In the genomic region with DNA sequence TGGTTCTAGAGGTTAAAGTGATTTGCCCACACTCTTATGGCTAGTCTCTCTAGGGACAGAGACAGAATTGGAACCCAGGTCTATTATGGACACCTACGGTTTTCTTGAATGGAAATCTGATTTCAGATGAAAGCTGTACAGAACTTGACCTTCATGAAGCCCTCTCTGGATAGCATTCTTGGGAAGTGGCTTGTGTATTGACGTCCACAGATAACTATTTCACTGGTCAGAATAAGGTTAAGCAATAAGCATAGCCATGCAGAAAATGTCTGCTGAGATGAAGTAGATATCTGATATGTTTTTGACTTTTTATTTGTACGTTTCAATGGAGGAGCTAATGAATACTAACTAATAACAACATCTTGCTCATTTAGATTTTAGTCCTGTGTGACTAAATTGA, we compare ENCODE assay signal across 10 cellular contexts. TPM values are rescaled to one million over a fixed set of nuclear protein-coding genes. Genes with fewer than 3 reads are reported as not detected.
A peak's percentile ranks its signal among the peaks of the same experiment; 100 is the strongest.
DNase-seq lines count a peak whose midpoint lies in the region; ATAC-seq and TF ChIP-seq lines count a peak whose summit lies in the region.
"Had no signal": no experiment of that assay in that cellular context is flagged by ENCODE, and none has a peak within 500 bp of the region (broad histone marks: within the 10 kb centered on the region; RNA-seq: fewer than 3 reads in every experiment).

No MANE protein-coding gene starts in this region.

- TF ChIP-seq POLR2A in gastroesophageal sphincter (IDR thresholded peaks at IDR 0.05), result no peak
- no peak for TF ChIP-seq POLR2A in sigmoid colon (IDR thresholded peaks at IDR 0.05)

- H3K4me2 ChIP-seq in GM23338, result peak overlapping the region; percentile 94

- H3K4me1 ChIP-seq in GM23338 (ENCODE audit: insufficient read depth), result peaks cover 7% of the 10 kb centered on the region
- H3K4me1 ChIP-seq in gastroesophageal sphincter, result peaks cover 6 to 34% (median 6%) of the 10 kb centered on the region in 3 donors
- H3K4me1 ChIP-seq in sigmoid colon, result peaks cover 0 to 19% (median 13%) of the 10 kb centered on the region in 4 donors

- peak overlapping the region; percentile 90 for H3K4me3 ChIP-seq in GM23338
- peak overlapping the region; percentile 76 for H3K4me3 ChIP-seq in WI38 (ENCODE audit: low read depth, low read length)
- H3K4me3 ChIP-seq in gastroesophageal sphincter, result peak overlapping the region in 1 of 2 donors; percentile 79
- peak overlapping the region in 2 of 4 donors; percentile 66 to 70 for H3K4me3 ChIP-seq in sigmoid colon

- no peak overlapping the region for H2AFZ ChIP-seq in GM23338

- peaks cover 3% of the 10 kb centered on the region; the same call in 1 of the 2 replicates for H4K20me1 ChIP-seq in GM23338 (replicated peaks; ENCODE audit: insufficient read depth)

- no peak overlapping the region for H3K27ac Mint-ChIP-seq in GM23338

- peaks cover 8% of the 10 kb centered on the region; the same call in 2 of the 3 replicates for H3K36me3 Mint-ChIP-seq in GM23338 (ENCODE audit: low read depth)

- no peaks in the 10 kb centered on the region for H3K9me3 ChIP-seq in gastroesophageal sphincter
- no peaks in the 10 kb centered on the region for H3K9me3 ChIP-seq in sigmoid colon

- intact Hi-C loops in sigmoid colon (cut with DNase I), result no loop called here

- H3K9me3 Mint-ChIP-seq in GM23338, result no peaks in the 10 kb centered on the region

- TF ChIP-seq EP300 in gastroesophageal sphincter (IDR thresholded peaks at IDR 0.05), result no peak
- no peak for TF ChIP-seq EP300 in sigmoid colon (IDR thresholded peaks at IDR 0.05)

- peaks cover 10% of the 10 kb centered on the region; the same call in 1 of the 2 replicates for H3F3A ChIP-seq in GM23338 (replicated peaks; ENCODE audit: low read depth)

- H3K27ac ChIP-seq in GM23338 (ENCODE audit: low read depth) (no peak overlapping the region), gastroesophageal sphincter (peak overlapping the region; percentile 27 to 96 (median 92)), sigmoid colon (peak overlapping the region; percentile 81 to 90 (median 85))

- H3K4me3 Mint-ChIP-seq in GM23338, result peak overlapping the region; percentile 85

- H3K36me3 ChIP-seq in GM23338 (ENCODE audit: insufficient read depth) (no peaks in the 10 kb centered on the region), gastroesophageal sphincter (peaks cover 0 to 17% of the 10 kb centered on the region in 2 donors), sigmoid colon (peaks cover 0 to 16% (median 0%) of the 10 kb centered on the region in 4 donors)

- ATAC-seq in GM23338 (no peak), gastroesophageal sphincter (peak; percentile 25)

- H3K27me3 ChIP-seq in GM23338 (ENCODE audit: insufficient read depth) (peaks cover 24% of the 10 kb centered on the region; the same call in 1 of the 2 replicates), gastroesophageal sphincter (no peaks in the 10 kb centered on the region), sigmoid colon (no peaks in the 10 kb centered on the region)

- H3K79me2 ChIP-seq in GM23338 (replicated peaks; ENCODE audit: insufficient read depth), result peaks cover 7% of the 10 kb centered on the region; the same call in 1 of the 2 replicates

- H3K9me2 ChIP-seq in GM23338 (ENCODE audit: insufficient read depth), result no peaks in the 10 kb centered on the region

- H3K4me1 Mint-ChIP-seq in GM23338, result peaks cover 12% of the 10 kb centered on the region

- no peak for DNase-seq in GM23338 (ENCODE audit: low spot score)
- DNase-seq in sigmoid colon, result no peak
- no peak for DNase-seq in NOMO-1 treated with dmso at 0.1 percent for 144 hours (lab: John Stamatoyannopoulos, UW; ENCODE audit: unreplicated experiment)
- DNase-seq in Kasumi-1 (lab: John Stamatoyannopoulos, UW), result no peak
- DNase-seq in D341Med (ENCODE audit: low spot score), result no peak
- no peak for DNase-seq in MV-4-11 (lab: John Stamatoyannopoulos, UW)
- DNase-seq: effector CD4-positive, alpha-beta T cell; NCI-H748 treated with DMSO at 0.1 percent for 48 hours had no signal

- TF ChIP-seq CTCF in GM23338 (conservative IDR thresholded peaks at IDR 0.05; ENCODE audit: low read depth in 2 of 2) (no peak), WI38 (IDR thresholded peaks at IDR 0.05; ENCODE audit: low read depth, low read length) (no peak), gastroesophageal sphincter (IDR thresholded peaks at IDR 0.05) (no peak), sigmoid colon (IDR thresholded peaks at IDR 0.05) (no peak)

- WGBS in gastroesophageal sphincter (ENCODE audit: low coverage in 1 of 2), 2 donors, result 38 to 53% methylated on average over 2 to 3 of the region's 3 CpGs
- 68 to 76% methylated on average over 3 of the region's 3 CpGs for WGBS in sigmoid colon, 2 donors

- H3K27me3 Mint-ChIP-seq in GM23338 (ENCODE audit: insufficient read depth, low read depth, poor library complexity), result peaks cover 5% of the 10 kb centered on the region

TF ChIP-seq in GM23338, 12 proteins besides CTCF, POLR2A, EP300 and RAD21 (continues in another document):
- TF ChIP-seq, protein P1, sequence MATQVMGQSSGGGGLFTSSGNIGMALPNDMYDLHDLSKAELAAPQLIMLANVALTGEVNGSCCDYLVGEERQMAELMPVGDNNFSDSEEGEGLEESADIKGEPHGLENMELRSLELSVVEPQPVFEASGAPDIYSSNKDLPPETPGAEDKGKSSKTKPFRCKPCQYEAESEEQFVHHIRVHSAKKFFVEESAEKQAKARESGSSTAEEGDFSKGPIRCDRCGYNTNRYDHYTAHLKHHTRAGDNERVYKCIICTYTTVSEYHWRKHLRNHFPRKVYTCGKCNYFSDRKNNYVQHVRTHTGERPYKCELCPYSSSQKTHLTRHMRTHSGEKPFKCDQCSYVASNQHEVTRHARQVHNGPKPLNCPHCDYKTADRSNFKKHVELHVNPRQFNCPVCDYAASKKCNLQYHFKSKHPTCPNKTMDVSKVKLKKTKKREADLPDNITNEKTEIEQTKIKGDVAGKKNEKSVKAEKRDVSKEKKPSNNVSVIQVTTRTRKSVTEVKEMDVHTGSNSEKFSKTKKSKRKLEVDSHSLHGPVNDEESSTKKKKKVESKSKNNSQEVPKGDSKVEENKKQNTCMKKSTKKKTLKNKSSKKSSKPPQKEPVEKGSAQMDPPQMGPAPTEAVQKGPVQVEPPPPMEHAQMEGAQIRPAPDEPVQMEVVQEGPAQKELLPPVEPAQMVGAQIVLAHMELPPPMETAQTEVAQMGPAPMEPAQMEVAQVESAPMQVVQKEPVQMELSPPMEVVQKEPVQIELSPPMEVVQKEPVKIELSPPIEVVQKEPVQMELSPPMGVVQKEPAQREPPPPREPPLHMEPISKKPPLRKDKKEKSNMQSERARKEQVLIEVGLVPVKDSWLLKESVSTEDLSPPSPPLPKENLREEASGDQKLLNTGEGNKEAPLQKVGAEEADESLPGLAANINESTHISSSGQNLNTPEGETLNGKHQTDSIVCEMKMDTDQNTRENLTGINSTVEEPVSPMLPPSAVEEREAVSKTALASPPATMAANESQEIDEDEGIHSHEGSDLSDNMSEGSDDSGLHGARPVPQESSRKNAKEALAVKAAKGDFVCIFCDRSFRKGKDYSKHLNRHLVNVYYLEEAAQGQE (IDR thresholded peaks at IDR 0.05; ENCODE audit: unreplicated experiment), result no peak
- no peak for TF ChIP-seq EZH2 (IDR thresholded peaks at IDR 0.05; ENCODE audit: low read depth, unreplicated experiment)
- no peak for TF ChIP-seq JUNB (IDR thresholded peaks at IDR 0.05; ENCODE audit: unreplicated experiment)
- no peak for TF ChIP-seq POLR2AphosphoS5 (IDR thresholded peaks at IDR 0.05; ENCODE audit: low read depth)
- no peak for TF ChIP-seq STAT1 (IDR thresholded peaks at IDR 0.05; ENCODE audit: unreplicated experiment)
- TF ChIP-seq, protein P2, sequence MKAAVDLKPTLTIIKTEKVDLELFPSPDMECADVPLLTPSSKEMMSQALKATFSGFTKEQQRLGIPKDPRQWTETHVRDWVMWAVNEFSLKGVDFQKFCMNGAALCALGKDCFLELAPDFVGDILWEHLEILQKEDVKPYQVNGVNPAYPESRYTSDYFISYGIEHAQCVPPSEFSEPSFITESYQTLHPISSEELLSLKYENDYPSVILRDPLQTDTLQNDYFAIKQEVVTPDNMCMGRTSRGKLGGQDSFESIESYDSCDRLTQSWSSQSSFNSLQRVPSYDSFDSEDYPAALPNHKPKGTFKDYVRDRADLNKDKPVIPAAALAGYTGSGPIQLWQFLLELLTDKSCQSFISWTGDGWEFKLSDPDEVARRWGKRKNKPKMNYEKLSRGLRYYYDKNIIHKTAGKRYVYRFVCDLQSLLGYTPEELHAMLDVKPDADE (IDR thresholded peaks at IDR 0.05), result no peak

RNA-seq across cellular contexts. Expression of a gene that starts 1.1 kb away (rescaled TPM):
- 8.5 and 10.0 TPM in 2 replicates for total RNA-seq in GM23338 (2014; rRNA removed; shearing (Covaris generic))
- polyA plus RNA-seq in GM23338 (2016; fragmentation: Nextera tagmentation; extraction: Ambion mirVana) (4.9 and 5.2 TPM in 2 replicates), sigmoid colon (1 to 10 TPM in 1 of 3 donors, under 1 TPM in 1, not detected in 1; 0.60 to 1.1 TPM)
- total RNA-seq in gastroesophageal sphincter (1 to 10 TPM; 6.1 to 8.1 (median 7.5) TPM), sigmoid colon (1 to 10 TPM; 3.3 to 7.2 (median 4.4) TPM)

RNA-seq across cellular contexts. Expression of a gene that starts 10.0 kb away (rescaled TPM):
- total RNA-seq in GM23338 (2014; rRNA removed; shearing (Covaris generic)), result 35.4 and 38.9 TPM in 2 replicates
- polyA plus RNA-seq in GM23338 (2016; fragmentation: Nextera tagmentation; extraction: Ambion mirVana), result 8.5 and 9.0 TPM in 2 replicates
- total RNA-seq in gastroesophageal sphincter, result 100 to 1,000 TPM in 3 of 4 donors, 10 to 100 TPM in 1; 99.7 to 135 (median 112) TPM
- 100 to 1,000 TPM in 2 of 4 donors, 10 to 100 TPM in 2; 80.5 to 129 (median 94.8) TPM for total RNA-seq in sigmoid colon
- 10 to 100 TPM; 18.6 to 25.2 (median 22.8) TPM for polyA plus RNA-seq in sigmoid colon
